ENCODE assay signal across 1 cellular context in the genomic region with DNA sequence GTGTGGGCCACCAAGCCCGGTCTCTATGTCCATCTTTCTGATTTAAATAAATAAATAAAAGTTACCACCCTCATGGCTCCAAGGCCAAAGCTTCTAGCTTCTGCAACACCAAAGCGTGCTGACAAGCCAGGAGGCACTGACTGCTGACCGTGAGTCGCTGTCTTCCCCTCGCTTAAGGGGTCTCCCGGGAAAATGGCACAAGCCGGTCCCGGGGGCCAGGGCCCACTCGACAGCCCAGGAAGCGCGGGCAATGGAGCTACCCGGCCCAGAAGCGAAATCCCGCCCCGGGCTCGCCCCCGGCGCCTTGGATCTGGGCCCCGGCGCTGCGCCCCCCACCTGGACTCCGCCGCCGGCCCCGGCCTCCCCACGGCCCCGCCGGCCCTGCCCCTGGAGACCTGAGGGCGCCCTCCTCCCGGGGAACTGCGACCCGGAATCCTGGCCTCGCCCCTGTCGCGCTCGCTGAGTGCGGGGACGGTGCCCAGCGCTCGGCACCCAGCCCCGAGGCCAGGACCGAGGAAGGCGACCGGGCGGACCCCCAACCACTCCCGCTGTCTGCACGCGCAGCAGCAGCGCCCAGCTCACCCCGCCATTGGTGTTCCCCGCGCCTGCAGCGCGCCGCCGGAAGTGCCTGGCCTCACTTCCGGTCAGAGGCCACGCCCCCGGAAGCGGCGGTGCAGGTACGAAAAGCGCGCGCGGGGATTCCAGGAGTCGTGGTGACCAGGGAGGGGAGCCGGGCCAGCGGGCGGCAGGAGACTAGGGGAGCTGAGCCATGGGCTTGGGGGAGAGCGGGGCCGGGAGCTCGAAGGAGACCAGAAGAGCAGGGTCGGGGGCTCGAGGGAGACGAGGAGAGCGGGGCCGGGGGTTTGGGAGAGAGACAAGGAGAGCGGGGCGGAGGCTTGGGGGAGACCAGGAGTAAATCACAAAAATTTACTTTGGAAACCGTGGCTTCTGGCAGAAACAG.
A peak's percentile ranks its signal among the peaks of the same experiment; 100 is the strongest.
TF ChIP-seq lines count a peak whose summit lies in the region.

A gene (minus strand): TSS at position 626 of the 961 bp plus-strand sequence. CDS start 36 bp downstream, at position 590.
A gene (plus strand): TSS at position 647 of the 961 bp plus-strand sequence. CDS start 2,349 bp downstream, outside the sequence.

TF ChIP-seq in GM12878, 131 proteins besides CTCF, POLR2A, EP300 and RAD21 (continued from another document):
- TF ChIP-seq, protein P1, sequence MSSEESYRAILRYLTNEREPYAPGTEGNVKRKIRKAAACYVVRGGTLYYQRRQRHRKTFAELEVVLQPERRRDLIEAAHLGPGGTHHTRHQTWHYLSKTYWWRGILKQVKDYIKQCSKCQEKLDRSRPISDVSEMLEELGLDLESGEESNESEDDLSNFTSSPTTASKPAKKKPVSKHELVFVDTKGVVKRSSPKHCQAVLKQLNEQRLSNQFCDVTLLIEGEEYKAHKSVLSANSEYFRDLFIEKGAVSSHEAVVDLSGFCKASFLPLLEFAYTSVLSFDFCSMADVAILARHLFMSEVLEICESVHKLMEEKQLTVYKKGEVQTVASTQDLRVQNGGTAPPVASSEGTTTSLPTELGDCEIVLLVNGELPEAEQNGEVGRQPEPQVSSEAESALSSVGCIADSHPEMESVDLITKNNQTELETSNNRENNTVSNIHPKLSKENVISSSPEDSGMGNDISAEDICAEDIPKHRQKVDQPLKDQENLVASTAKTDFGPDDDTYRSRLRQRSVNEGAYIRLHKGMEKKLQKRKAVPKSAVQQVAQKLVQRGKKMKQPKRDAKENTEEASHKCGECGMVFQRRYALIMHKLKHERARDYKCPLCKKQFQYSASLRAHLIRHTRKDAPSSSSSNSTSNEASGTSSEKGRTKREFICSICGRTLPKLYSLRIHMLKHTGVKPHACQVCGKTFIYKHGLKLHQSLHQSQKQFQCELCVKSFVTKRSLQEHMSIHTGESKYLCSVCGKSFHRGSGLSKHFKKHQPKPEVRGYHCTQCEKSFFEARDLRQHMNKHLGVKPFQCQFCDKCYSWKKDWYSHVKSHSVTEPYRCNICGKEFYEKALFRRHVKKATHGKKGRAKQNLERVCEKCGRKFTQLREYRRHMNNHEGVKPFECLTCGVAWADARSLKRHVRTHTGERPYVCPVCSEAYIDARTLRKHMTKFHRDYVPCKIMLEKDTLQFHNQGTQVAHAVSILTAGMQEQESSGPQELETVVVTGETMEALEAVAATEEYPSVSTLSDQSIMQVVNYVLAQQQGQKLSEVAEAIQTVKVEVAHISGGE (CRISPR knock-in tag; IDR thresholded peaks at IDR 0.05): 0 out of 2 replicates have a peak, but pooled peaks have one; percentile 11
- no peak for TF ChIP-seq ZZZ3 (IDR thresholded peaks at IDR 0.05; ENCODE audit: control insufficient read depth, insufficient read length, low read depth)
- no peak for TF ChIP-seq BMI1 (IDR thresholded peaks at IDR 0.05; ENCODE audit: borderline replicate concordance)
- peak; percentile 11; the same call in 1 of the 2 replicates for TF ChIP-seq ATF7 (IDR thresholded peaks at IDR 0.05; ENCODE audit: low read depth)
- peak; percentile 90 for TF ChIP-seq POLR2AphosphoS5 (IDR thresholded peaks at IDR 0.05; ENCODE audit: low read length)
- TF ChIP-seq CBFB (IDR thresholded peaks at IDR 0.05; ENCODE audit: low read depth): 0 out of 2 replicates have a peak, but pooled peaks have one; percentile 39
- peak; percentile 68; the same call in 1 of the 2 replicates for TF ChIP-seq HDGF (IDR thresholded peaks at IDR 0.05)
- TF ChIP-seq, protein P2, sequence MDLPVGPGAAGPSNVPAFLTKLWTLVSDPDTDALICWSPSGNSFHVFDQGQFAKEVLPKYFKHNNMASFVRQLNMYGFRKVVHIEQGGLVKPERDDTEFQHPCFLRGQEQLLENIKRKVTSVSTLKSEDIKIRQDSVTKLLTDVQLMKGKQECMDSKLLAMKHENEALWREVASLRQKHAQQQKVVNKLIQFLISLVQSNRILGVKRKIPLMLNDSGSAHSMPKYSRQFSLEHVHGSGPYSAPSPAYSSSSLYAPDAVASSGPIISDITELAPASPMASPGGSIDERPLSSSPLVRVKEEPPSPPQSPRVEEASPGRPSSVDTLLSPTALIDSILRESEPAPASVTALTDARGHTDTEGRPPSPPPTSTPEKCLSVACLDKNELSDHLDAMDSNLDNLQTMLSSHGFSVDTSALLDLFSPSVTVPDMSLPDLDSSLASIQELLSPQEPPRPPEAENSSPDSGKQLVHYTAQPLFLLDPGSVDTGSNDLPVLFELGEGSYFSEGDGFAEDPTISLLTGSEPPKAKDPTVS (IDR thresholded peaks at IDR 0.05; ENCODE audit: low read depth, low read length): no peak
- TF ChIP-seq GABPA (IDR thresholded peaks at IDR 0.05; ENCODE audit: low read depth): peak; percentile 96
- TF ChIP-seq CREB1 (IDR thresholded peaks at IDR 0.05; ENCODE audit: low read depth): peak; percentile 68; the same call in 1 of the 2 replicates
- TF ChIP-seq, protein P3, sequence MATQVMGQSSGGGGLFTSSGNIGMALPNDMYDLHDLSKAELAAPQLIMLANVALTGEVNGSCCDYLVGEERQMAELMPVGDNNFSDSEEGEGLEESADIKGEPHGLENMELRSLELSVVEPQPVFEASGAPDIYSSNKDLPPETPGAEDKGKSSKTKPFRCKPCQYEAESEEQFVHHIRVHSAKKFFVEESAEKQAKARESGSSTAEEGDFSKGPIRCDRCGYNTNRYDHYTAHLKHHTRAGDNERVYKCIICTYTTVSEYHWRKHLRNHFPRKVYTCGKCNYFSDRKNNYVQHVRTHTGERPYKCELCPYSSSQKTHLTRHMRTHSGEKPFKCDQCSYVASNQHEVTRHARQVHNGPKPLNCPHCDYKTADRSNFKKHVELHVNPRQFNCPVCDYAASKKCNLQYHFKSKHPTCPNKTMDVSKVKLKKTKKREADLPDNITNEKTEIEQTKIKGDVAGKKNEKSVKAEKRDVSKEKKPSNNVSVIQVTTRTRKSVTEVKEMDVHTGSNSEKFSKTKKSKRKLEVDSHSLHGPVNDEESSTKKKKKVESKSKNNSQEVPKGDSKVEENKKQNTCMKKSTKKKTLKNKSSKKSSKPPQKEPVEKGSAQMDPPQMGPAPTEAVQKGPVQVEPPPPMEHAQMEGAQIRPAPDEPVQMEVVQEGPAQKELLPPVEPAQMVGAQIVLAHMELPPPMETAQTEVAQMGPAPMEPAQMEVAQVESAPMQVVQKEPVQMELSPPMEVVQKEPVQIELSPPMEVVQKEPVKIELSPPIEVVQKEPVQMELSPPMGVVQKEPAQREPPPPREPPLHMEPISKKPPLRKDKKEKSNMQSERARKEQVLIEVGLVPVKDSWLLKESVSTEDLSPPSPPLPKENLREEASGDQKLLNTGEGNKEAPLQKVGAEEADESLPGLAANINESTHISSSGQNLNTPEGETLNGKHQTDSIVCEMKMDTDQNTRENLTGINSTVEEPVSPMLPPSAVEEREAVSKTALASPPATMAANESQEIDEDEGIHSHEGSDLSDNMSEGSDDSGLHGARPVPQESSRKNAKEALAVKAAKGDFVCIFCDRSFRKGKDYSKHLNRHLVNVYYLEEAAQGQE (IDR thresholded peaks at IDR 0.05; ENCODE audit: low read depth, low read length): peak; percentile 39; the same call in 1 of the 2 replicates
- no peak for TF ChIP-seq ZNF217 (IDR thresholded peaks at IDR 0.05)
- TF ChIP-seq RELA (IDR thresholded peaks at IDR 0.05; ENCODE audit: borderline replicate concordance, partially characterized antibody): peak; percentile 72
- TF ChIP-seq, protein P4, sequence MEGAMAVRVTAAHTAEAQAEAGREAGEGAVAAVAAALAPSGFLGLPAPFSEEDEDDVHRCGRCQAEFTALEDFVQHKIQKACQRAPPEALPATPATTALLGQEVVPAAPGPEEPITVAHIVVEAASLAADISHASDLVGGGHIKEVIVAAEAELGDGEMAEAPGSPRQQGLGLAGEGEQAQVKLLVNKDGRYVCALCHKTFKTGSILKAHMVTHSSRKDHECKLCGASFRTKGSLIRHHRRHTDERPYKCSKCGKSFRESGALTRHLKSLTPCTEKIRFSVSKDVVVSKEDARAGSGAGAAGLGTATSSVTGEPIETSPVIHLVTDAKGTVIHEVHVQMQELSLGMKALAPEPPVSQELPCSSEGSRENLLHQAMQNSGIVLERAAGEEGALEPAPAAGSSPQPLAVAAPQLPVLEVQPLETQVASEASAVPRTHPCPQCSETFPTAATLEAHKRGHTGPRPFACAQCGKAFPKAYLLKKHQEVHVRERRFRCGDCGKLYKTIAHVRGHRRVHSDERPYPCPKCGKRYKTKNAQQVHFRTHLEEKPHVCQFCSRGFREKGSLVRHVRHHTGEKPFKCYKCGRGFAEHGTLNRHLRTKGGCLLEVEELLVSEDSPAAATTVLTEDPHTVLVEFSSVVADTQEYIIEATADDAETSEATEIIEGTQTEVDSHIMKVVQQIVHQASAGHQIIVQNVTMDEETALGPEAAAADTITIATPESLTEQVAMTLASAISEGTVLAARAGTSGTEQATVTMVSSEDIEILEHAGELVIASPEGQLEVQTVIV (IDR thresholded peaks at IDR 0.05; ENCODE audit: borderline replicate concordance, partially characterized antibody): peak; percentile 55
- peak in 1 of 2 experiments; percentile 56; a peak in 1 of 4 replicates for TF ChIP-seq ETV6 (conservative IDR thresholded peaks at IDR 0.05 in 1 of 2, IDR thresholded peaks at IDR 0.05 in 1 of 2; ENCODE audit: borderline replicate concordance in 1 of 2, low read depth in 1 of 2)
- 0 out of 2 replicates have a peak, but pooled peaks have one; percentile 50 for TF ChIP-seq ZNF207 (IDR thresholded peaks at IDR 0.05; ENCODE audit: borderline replicate concordance)
- TF ChIP-seq, protein P5, sequence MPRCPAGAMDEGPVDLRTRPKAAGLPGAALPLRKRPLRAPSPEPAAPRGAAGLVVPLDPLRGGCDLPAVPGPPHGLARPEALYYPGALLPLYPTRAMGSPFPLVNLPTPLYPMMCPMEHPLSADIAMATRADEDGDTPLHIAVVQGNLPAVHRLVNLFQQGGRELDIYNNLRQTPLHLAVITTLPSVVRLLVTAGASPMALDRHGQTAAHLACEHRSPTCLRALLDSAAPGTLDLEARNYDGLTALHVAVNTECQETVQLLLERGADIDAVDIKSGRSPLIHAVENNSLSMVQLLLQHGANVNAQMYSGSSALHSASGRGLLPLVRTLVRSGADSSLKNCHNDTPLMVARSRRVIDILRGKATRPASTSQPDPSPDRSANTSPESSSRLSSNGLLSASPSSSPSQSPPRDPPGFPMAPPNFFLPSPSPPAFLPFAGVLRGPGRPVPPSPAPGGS (IDR thresholded peaks at IDR 0.05; ENCODE audit: borderline replicate concordance, insufficient read depth, low read depth, low read length, poor library complexity, severe bottlenecking): peak; percentile 51
- TF ChIP-seq, protein P6, sequence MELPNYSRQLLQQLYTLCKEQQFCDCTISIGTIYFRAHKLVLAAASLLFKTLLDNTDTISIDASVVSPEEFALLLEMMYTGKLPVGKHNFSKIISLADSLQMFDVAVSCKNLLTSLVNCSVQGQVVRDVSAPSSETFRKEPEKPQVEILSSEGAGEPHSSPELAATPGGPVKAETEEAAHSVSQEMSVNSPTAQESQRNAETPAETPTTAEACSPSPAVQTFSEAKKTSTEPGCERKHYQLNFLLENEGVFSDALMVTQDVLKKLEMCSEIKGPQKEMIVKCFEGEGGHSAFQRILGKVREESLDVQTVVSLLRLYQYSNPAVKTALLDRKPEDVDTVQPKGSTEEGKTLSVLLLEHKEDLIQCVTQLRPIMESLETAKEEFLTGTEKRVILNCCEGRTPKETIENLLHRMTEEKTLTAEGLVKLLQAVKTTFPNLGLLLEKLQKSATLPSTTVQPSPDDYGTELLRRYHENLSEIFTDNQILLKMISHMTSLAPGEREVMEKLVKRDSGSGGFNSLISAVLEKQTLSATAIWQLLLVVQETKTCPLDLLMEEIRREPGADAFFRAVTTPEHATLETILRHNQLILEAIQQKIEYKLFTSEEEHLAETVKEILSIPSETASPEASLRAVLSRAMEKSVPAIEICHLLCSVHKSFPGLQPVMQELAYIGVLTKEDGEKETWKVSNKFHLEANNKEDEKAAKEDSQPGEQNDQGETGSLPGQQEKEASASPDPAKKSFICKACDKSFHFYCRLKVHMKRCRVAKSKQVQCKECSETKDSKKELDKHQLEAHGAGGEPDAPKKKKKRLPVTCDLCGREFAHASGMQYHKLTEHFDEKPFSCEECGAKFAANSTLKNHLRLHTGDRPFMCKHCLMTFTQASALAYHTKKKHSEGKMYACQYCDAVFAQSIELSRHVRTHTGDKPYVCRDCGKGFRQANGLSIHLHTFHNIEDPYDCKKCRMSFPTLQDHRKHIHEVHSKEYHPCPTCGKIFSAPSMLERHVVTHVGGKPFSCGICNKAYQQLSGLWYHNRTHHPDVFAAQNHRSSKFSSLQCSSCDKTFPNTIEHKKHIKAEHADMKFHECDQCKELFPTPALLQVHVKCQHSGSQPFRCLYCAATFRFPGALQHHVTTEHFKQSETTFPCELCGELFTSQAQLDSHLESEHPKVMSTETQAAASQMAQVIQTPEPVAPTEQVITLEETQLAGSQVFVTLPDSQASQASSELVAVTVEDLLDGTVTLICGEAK (IDR thresholded peaks at IDR 0.05; ENCODE audit: borderline replicate concordance): peak; percentile 95
- TF ChIP-seq NRF1 (conservative IDR thresholded peaks at IDR 0.05; ENCODE audit: low read depth, low read length): 0 out of 2 replicates have a peak, but pooled peaks have one; percentile 5
- 0 out of 2 replicates have a peak, but pooled peaks have one; percentile 55 for TF ChIP-seq TCF3 (IDR thresholded peaks at IDR 0.05; ENCODE audit: borderline replicate concordance, insufficient read depth, low read depth, low read length)
- TF ChIP-seq KAT2A (conservative IDR thresholded peaks at IDR 0.05; ENCODE audit: control insufficient read depth, low read depth, low read length): no peak
